Comparison of ENCODE assay signal across 8 cellular contexts in genomic region chr5:138032028-138032571, GRCh38. TPM values are rescaled to one million over a fixed set of nuclear protein-coding genes. Genes with fewer than 3 reads are reported as not detected.
A peak's percentile ranks its signal among the peaks of the same experiment; 100 is the strongest.
DNase-seq lines count a peak whose midpoint lies in the region; ATAC-seq and TF ChIP-seq lines count a peak whose summit lies in the region.

No MANE protein-coding gene starts in this region.

- peaks cover 51% of the 10 kb centered on the region for H3K79me2 ChIP-seq in MM.1S (ENCODE audit: low read length)

- H3K4me3 ChIP-seq in HEK293 (ENCODE audit: low read depth, low read length) (peak overlapping the region; percentile 96), MM.1S (ENCODE audit: low read length) (peak overlapping the region; percentile 94), ovary (peak overlapping the region; percentile 100)

- no peaks in the 10 kb centered on the region for H3K9me3 Mint-ChIP-seq in activated CD4-positive, alpha-beta T cell treated with anti-CD3 and anti-CD28 coated beads for 36 hours (ENCODE audit: low read depth)
- H3K9me3 Mint-ChIP-seq in activated T-helper 17 cell treated with anti-CD3 and anti-CD28 coated beads, Interleukin-2, amount 50 U/mL, for 72 hours, result no peaks in the 10 kb centered on the region

- TF ChIP-seq POLR2A in ovary (IDR thresholded peaks at IDR 0.05), result no peak

- TF ChIP-seq CTCF in HEK293 (tag by site-specific recombination; IDR thresholded peaks at IDR 0.05) (peak; percentile 62; the same call in 1 of the 2 replicates), MM.1S (IDR thresholded peaks at IDR 0.05; ENCODE audit: low read length) (0 out of 2 replicates have a peak, but pooled peaks have one; percentile 14), ovary (IDR thresholded peaks at IDR 0.05) (no peak)

- no peaks in the 10 kb centered on the region for H3K9me3 ChIP-seq in HEK293 (ENCODE audit: control insufficient read depth, insufficient read depth, low read depth, low read length)
- H3K9me3 ChIP-seq in MM.1S (replicated peaks; ENCODE audit: insufficient read depth, low read length), result no peaks in the 10 kb centered on the region
- H3K9me3 ChIP-seq in ovary, result no peaks in the 10 kb centered on the region

- H3K27ac ChIP-seq in HEK293 (ENCODE audit: extremely low read depth, low read depth, low read length) (peak overlapping the region; percentile 98), MM.1S (ENCODE audit: low read length) (peak overlapping the region; percentile 98), ovary (peak overlapping the region; percentile 94 to 100)

- H3K27me3 ChIP-seq in MM.1S (replicated peaks; ENCODE audit: insufficient read depth, low read length) (no peaks in the 10 kb centered on the region), ovary (no peaks in the 10 kb centered on the region)

- H3F3A ChIP-seq in MM.1S (ENCODE audit: insufficient read depth, low read length), result peaks cover 20% of the 10 kb centered on the region

- no peaks in the 10 kb centered on the region; a peak in 1 of 3 replicates for H3K36me3 ChIP-seq in HEK293 (ENCODE audit: control insufficient read depth in 2 of 2, insufficient read depth in 1 of 2, low read length in 2 of 2)
- H3K36me3 ChIP-seq in MM.1S (replicated peaks; ENCODE audit: insufficient read depth, low read length), result no peaks in the 10 kb centered on the region
- H3K36me3 ChIP-seq in ovary, result no peaks in the 10 kb centered on the region

- H3K4me2 ChIP-seq in MM.1S (ENCODE audit: low read depth, low read length), result peak overlapping the region; percentile 75

- POLR2A ChIA-PET in activated CD4-positive, alpha-beta T cell treated with anti-CD3 and anti-CD28 coated beads for 36 hours (lab: Charles Lee), result no interaction called here
- POLR2A ChIA-PET in HEK293 (lab: Yijun Ruan, JAX), result no interaction called here

- peak overlapping the region; percentile 90 for H3K4me3 Mint-ChIP-seq in activated CD4-positive, alpha-beta T cell treated with anti-CD3 and anti-CD28 coated beads for 36 hours
- H3K4me3 Mint-ChIP-seq in activated T-helper 17 cell treated with anti-CD3 and anti-CD28 coated beads, Interleukin-2, amount 50 U/mL, for 72 hours, result peak overlapping the region; percentile 99

- H3K9ac ChIP-seq in MM.1S (ENCODE audit: low read length), result peak overlapping the region; percentile 96

- H3K4me1 ChIP-seq in HEK293 (ENCODE audit: control insufficient read depth, insufficient read depth, low read length), result peaks cover 16% of the 10 kb centered on the region
- peaks cover 11% of the 10 kb centered on the region for H3K4me1 ChIP-seq in MM.1S (ENCODE audit: low read length)
- peaks cover 22% of the 10 kb centered on the region for H3K4me1 ChIP-seq in ovary (ENCODE audit: insufficient read depth)

- ATAC-seq in activated CD4-positive, alpha-beta T cell treated with anti-CD3 and anti-CD28 coated beads for 36 hours, result peak; percentile 30
- ATAC-seq in activated T-helper 17 cell treated with anti-CD3 and anti-CD28 coated beads, Interleukin-2, amount 50 U/mL, for 72 hours (replicated peaks), result peak; percentile 54

- H3K4me1 Mint-ChIP-seq in activated CD4-positive, alpha-beta T cell treated with anti-CD3 and anti-CD28 coated beads for 36 hours, result peaks cover 57% of the 10 kb centered on the region
- H3K4me1 Mint-ChIP-seq in activated T-helper 17 cell treated with anti-CD3 and anti-CD28 coated beads, Interleukin-2, amount 50 U/mL, for 72 hours, result peaks cover 40% of the 10 kb centered on the region

- peaks cover 17% of the 10 kb centered on the region; the same call in 1 of the 2 replicates for H4K20me1 ChIP-seq in MM.1S (ENCODE audit: insufficient read depth, low read length)

- peak overlapping the region; percentile 93 for H3K27ac Mint-ChIP-seq in activated CD4-positive, alpha-beta T cell treated with anti-CD3 and anti-CD28 coated beads for 36 hours
- H3K27ac Mint-ChIP-seq in activated T-helper 17 cell treated with anti-CD3 and anti-CD28 coated beads, Interleukin-2, amount 50 U/mL, for 72 hours, result peak overlapping the region; percentile 98

- H3K36me3 Mint-ChIP-seq in activated CD4-positive, alpha-beta T cell treated with anti-CD3 and anti-CD28 coated beads for 36 hours (ENCODE audit: low read depth), result peaks cover 16% of the 10 kb centered on the region
- H3K36me3 Mint-ChIP-seq in activated T-helper 17 cell treated with anti-CD3 and anti-CD28 coated beads, Interleukin-2, amount 50 U/mL, for 72 hours (ENCODE audit: low read depth), result peaks cover 47% of the 10 kb centered on the region

- DNase-seq in activated CD4-positive, alpha-beta T cell treated with anti-CD3 and anti-CD28 coated beads for 36 hours, result no peak
- DNase-seq in activated CD4-positive, alpha-beta T cell treated with anti-CD3 and anti-CD28 coated beads for 4 hours, result no peak
- peak; percentile 88 for DNase-seq in MM.1S
- peak; percentile 64 for DNase-seq in glomerular visceral epithelial cell (ENCODE audit: extremely low spot score)
- peak in 3 of 5 donors; percentile 58 to 77 (median 73) for DNase-seq in ovary
- DNase-seq in NCI-H128 (lab: John Stamatoyannopoulos, UW; ENCODE audit: unreplicated experiment), result no peak

- no peaks in the 10 kb centered on the region for H3K27me3 Mint-ChIP-seq in activated CD4-positive, alpha-beta T cell treated with anti-CD3 and anti-CD28 coated beads for 36 hours
- no peaks in the 10 kb centered on the region for H3K27me3 Mint-ChIP-seq in activated T-helper 17 cell treated with anti-CD3 and anti-CD28 coated beads, Interleukin-2, amount 50 U/mL, for 72 hours

- H3K9me2 ChIP-seq in MM.1S (replicated peaks; ENCODE audit: insufficient read depth, low read length), result no peaks in the 10 kb centered on the region

- peak overlapping the region; percentile 98 for H2AFZ ChIP-seq in MM.1S (ENCODE audit: low read length)

- 3% methylated on average over 24 of the region's 24 CpGs for WGBS in ovary, 3 donors

- TF ChIP-seq EP300 in ovary (IDR thresholded peaks at IDR 0.05), result no peak

- intact Hi-C loops in activated CD4-positive, alpha-beta T cell treated with anti-CD3 and anti-CD28 coated beads for 36 hours (cut with DNase I, micrococcal nuclease), result loop anchor here (1.0 to 5.0 kb wide), 7 partner anchors 253 to 511 kb away; partner anchors contain the start of genes CDC25C (in 1 of the 2), EGR1 (in 1 of the 2), ETF1 (in 1 of the 2) and FAM53C (in 1 of the 2)
- intact Hi-C loops in ovary (cut with DNase I), result loop anchor here in 2 of 4 donors (10.0 kb wide), 1 partner anchor 277 kb away; the partner anchor contains the start of gene HNRNPA0 (in 2 of the 2)

- CTCF ChIA-PET in activated CD4-positive, alpha-beta T cell treated with anti-CD3 and anti-CD28 coated beads for 36 hours (lab: Charles Lee), result interaction anchor here (0.6 to 9.0 kb wide), 2 partner anchors 16 to 33 kb away, joined by 3 to 182 read pairs; no protein-coding TSS in a partner anchor
- CTCF ChIA-PET in HEK293 (lab: Yijun Ruan, JAX), result interaction anchor here (0.6 to 1.1 kb wide), 5 partner anchors 78 to 688 kb away, joined by 3 to 4 read pairs (median 3); no protein-coding TSS in a partner anchor

TF ChIP-seq in HEK293, 187 proteins besides CTCF, POLR2A, EP300 and RAD21:
- TF ChIP-seq ZNF248 (tag by site-specific recombination; IDR thresholded peaks at IDR 0.05) (no peak), ZNF140 (tag by site-specific recombination; IDR thresholded peaks at IDR 0.05) (no peak), KLF9 (tag by site-specific recombination; IDR thresholded peaks at IDR 0.05; ENCODE audit: low read depth) (peak; percentile 98; the same call in 1 of the 2 replicates), ZBTB17 (tag by site-specific recombination; IDR thresholded peaks at IDR 0.05) (peak; percentile 72), ZFHX2 (tag by site-specific recombination; conservative IDR thresholded peaks at IDR 0.05) (peak; percentile 62), KLF7 (tag by site-specific recombination; IDR thresholded peaks at IDR 0.05; ENCODE audit: borderline replicate concordance) (peak; percentile 46; the same call in 1 of the 2 replicates), SCRT2 (tag by site-specific recombination; IDR thresholded peaks at IDR 0.05) (no peak)
- TF ChIP-seq, protein P1, sequence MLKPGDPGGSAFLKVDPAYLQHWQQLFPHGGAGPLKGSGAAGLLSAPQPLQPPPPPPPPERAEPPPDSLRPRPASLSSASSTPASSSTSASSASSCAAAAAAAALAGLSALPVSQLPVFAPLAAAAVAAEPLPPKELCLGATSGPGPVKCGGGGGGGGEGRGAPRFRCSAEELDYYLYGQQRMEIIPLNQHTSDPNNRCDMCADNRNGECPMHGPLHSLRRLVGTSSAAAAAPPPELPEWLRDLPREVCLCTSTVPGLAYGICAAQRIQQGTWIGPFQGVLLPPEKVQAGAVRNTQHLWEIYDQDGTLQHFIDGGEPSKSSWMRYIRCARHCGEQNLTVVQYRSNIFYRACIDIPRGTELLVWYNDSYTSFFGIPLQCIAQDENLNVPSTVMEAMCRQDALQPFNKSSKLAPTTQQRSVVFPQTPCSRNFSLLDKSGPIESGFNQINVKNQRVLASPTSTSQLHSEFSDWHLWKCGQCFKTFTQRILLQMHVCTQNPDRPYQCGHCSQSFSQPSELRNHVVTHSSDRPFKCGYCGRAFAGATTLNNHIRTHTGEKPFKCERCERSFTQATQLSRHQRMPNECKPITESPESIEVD (tag by site-specific recombination; IDR thresholded peaks at IDR 0.05), result no peak

RNA-seq across cellular contexts. Expression of gene FAM13B, which starts 0.8 kb away (rescaled TPM):
- 10 to 100 TPM; 10.2 to 14.0 TPM for total RNA-seq in activated CD4-positive, alpha-beta T cell treated with anti-CD3 and anti-CD28 coated beads for 36 hours
- total RNA-seq in activated T-helper 17 cell treated with anti-CD3 and anti-CD28 coated beads, Interleukin-2, amount 50 U/mL, for 72 hours, result 10 to 100 TPM; 24.4 to 30.1 TPM
- 10 to 100 TPM; 28.5 to 56.7 (median 47.3) TPM for total RNA-seq in ovary
- polyA plus RNA-seq in ovary, result 10 to 100 TPM; 18.8 to 32.2 TPM

RNA-seq across cellular contexts. Expression of gene WNT8A, which starts 51.7 kb away (rescaled TPM):
- total RNA-seq in activated CD4-positive, alpha-beta T cell treated with anti-CD3 and anti-CD28 coated beads for 36 hours, result not detected
- not detected for total RNA-seq in activated T-helper 17 cell treated with anti-CD3 and anti-CD28 coated beads, Interleukin-2, amount 50 U/mL, for 72 hours
- not detected for total RNA-seq in ovary
- polyA plus RNA-seq in ovary, result not detected

Comparison
In these comparisons a context has a peak if more than half of its experiments do, and no peak if none do; other contexts are left out.
1. DNase-seq: peak in MM.1S (single experiment), glomerular visceral epithelial cell (single experiment) and ovary (3 of 5); none in activated CD4-positive, alpha-beta T cell treated with anti-CD3 and anti-CD28 coated beads for 36 hours (single experiment), activated CD4-positive, alpha-beta T cell treated with anti-CD3 and anti-CD28 coated beads for 4 hours (0 of 2) and NCI-H128 (single experiment).
2. CTCF ChIP-seq: peak in HEK293 (single experiment) and MM.1S (single experiment); none in ovary (0 of 3).
3. Peak in every context shown above with its lines, with median percentiles within 50 percentile points of each other: H3K27ac ChIP-seq and H3K4me3 ChIP-seq.